2 cellular contexts compared by ENCODE assay signal in the genomic region with DNA sequence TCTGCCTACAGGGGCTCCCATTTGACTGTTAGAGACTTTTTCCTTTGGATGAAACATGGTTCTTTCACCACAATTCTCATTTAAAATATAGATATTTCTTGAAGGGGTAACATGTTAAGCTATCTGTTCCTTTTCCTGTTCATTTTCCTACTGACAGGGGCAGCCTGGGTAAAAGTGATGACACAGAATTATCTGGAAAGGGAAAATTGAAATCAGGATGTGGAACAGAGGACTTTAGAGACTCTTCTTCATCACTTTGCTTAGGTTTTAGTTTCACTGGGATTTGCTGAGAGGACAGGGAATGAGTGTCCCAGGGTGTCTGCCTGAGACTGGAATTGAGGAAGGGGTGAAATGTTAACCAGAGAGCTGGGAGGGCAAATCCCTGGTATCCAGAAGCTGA.
TF ChIP-seq lines count a peak whose summit lies in the region.

No MANE protein-coding gene starts in this region.

TF ChIP-seq in SK-N-SH, 30 proteins besides CTCF, POLR2A, EP300 and RAD21 (continued from another document):
- TF ChIP-seq, protein P1, sequence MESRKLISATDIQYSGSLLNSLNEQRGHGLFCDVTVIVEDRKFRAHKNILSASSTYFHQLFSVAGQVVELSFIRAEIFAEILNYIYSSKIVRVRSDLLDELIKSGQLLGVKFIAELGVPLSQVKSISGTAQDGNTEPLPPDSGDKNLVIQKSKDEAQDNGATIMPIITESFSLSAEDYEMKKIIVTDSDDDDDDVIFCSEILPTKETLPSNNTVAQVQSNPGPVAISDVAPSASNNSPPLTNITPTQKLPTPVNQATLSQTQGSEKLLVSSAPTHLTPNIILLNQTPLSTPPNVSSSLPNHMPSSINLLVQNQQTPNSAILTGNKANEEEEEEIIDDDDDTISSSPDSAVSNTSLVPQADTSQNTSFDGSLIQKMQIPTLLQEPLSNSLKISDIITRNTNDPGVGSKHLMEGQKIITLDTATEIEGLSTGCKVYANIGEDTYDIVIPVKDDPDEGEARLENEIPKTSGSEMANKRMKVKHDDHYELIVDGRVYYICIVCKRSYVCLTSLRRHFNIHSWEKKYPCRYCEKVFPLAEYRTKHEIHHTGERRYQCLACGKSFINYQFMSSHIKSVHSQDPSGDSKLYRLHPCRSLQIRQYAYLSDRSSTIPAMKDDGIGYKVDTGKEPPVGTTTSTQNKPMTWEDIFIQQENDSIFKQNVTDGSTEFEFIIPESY (IDR thresholded peaks at IDR 0.05; ENCODE audit: borderline replicate concordance, low read depth) = no peak
- TF ChIP-seq JUND (IDR thresholded peaks at IDR 0.05) = no peak
- no peak for TF ChIP-seq RCOR1 (IDR thresholded peaks at IDR 0.05; ENCODE audit: low read length)
- TF ChIP-seq, protein P2, sequence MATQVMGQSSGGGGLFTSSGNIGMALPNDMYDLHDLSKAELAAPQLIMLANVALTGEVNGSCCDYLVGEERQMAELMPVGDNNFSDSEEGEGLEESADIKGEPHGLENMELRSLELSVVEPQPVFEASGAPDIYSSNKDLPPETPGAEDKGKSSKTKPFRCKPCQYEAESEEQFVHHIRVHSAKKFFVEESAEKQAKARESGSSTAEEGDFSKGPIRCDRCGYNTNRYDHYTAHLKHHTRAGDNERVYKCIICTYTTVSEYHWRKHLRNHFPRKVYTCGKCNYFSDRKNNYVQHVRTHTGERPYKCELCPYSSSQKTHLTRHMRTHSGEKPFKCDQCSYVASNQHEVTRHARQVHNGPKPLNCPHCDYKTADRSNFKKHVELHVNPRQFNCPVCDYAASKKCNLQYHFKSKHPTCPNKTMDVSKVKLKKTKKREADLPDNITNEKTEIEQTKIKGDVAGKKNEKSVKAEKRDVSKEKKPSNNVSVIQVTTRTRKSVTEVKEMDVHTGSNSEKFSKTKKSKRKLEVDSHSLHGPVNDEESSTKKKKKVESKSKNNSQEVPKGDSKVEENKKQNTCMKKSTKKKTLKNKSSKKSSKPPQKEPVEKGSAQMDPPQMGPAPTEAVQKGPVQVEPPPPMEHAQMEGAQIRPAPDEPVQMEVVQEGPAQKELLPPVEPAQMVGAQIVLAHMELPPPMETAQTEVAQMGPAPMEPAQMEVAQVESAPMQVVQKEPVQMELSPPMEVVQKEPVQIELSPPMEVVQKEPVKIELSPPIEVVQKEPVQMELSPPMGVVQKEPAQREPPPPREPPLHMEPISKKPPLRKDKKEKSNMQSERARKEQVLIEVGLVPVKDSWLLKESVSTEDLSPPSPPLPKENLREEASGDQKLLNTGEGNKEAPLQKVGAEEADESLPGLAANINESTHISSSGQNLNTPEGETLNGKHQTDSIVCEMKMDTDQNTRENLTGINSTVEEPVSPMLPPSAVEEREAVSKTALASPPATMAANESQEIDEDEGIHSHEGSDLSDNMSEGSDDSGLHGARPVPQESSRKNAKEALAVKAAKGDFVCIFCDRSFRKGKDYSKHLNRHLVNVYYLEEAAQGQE (IDR thresholded peaks at IDR 0.05; ENCODE audit: low read depth, low read length) = no peak
- TF ChIP-seq, protein P3, sequence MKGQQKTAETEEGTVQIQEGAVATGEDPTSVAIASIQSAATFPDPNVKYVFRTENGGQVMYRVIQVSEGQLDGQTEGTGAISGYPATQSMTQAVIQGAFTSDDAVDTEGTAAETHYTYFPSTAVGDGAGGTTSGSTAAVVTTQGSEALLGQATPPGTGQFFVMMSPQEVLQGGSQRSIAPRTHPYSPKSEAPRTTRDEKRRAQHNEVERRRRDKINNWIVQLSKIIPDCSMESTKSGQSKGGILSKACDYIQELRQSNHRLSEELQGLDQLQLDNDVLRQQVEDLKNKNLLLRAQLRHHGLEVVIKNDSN (IDR thresholded peaks at IDR 0.05; ENCODE audit: borderline replicate concordance, low read depth) = no peak
- no peak for TF ChIP-seq EZH2phosphoT487 (IDR thresholded peaks at IDR 0.05; ENCODE audit: borderline replicate concordance, low read depth)

TF ChIP-seq in SK-N-SH treated with all-trans-retinoic acid at 6 μM for 48 hours, 23 proteins besides CTCF, POLR2A, EP300 and RAD21 (continued from another document):
- TF ChIP-seq, protein P4, sequence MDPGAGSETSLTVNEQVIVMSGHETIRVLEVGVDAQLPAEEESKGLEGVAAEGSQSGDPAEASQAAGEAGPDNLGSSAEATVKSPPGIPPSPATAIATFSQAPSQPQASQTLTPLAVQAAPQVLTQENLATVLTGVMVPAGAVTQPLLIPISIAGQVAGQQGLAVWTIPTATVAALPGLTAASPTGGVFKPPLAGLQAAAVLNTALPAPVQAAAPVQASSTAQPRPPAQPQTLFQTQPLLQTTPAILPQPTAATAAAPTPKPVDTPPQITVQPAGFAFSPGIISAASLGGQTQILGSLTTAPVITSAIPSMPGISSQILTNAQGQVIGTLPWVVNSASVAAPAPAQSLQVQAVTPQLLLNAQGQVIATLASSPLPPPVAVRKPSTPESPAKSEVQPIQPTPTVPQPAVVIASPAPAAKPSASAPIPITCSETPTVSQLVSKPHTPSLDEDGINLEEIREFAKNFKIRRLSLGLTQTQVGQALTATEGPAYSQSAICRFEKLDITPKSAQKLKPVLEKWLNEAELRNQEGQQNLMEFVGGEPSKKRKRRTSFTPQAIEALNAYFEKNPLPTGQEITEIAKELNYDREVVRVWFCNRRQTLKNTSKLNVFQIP (CRISPR knock-in tag; IDR thresholded peaks at IDR 0.05; ENCODE audit: borderline replicate concordance, low read depth) = no peak
- TF ChIP-seq ZNF70 (CRISPR knock-in tag; IDR thresholded peaks at IDR 0.05) = no peak
- TF ChIP-seq OSR1 (CRISPR knock-in tag; IDR thresholded peaks at IDR 0.05) = no peak
- TF ChIP-seq TOX (CRISPR knock-in tag; IDR thresholded peaks at IDR 0.05; ENCODE audit: borderline replicate concordance) = no peak
- no peak for TF ChIP-seq ZFP3 (CRISPR knock-in tag; IDR thresholded peaks at IDR 0.05)
